Comparison of ENCODE assay signal across 10 cellular contexts in genomic region chr1:30877205-30877912, GRCh38. TPM values are rescaled to one million over a fixed set of nuclear protein-coding genes. Genes with fewer than 3 reads are reported as not detected.
A peak's percentile ranks its signal among the peaks of the same experiment; 100 is the strongest.
DNase-seq lines count a peak whose midpoint lies in the region; ATAC-seq and TF ChIP-seq lines count a peak whose summit lies in the region.
"Had no signal": no experiment of that assay in that cellular context is flagged by ENCODE, and none has a peak within 500 bp of the region (broad histone marks: within the 10 kb centered on the region; RNA-seq: fewer than 3 reads in every experiment).

No MANE protein-coding gene starts in this region.

- DNase-seq in NB4 (ENCODE audit: low read depth) (peak; percentile 37), dermis blood vessel endothelial cell (peak; percentile 56), lower lobe of right lung (peak; percentile 81), upper lobe of left lung (peak in 1 of 2 donors; percentile 88), BE2C (no peak), NCI-H2029 treated with DMSO at 0.1 percent for 48 hours (lab: John Stamatoyannopoulos, UW) (no peak), natural killer cell (no peak)
- DNase-seq: KBM-7 had no signal

- no peaks in the 10 kb centered on the region for H3K36me3 Mint-ChIP-seq in natural killer cell

- H3K4me1 Mint-ChIP-seq in natural killer cell: no peaks in the 10 kb centered on the region

- intact Hi-C loops in lower lobe of right lung (cut with DNase I): no loop called here
- intact Hi-C loops in natural killer cell (cut with micrococcal nuclease): no loop called here

- peak; percentile 74 to 76 for ATAC-seq in lower lobe of right lung
- ATAC-seq in upper lobe of left lung (ENCODE audit: low FRiP score in 2 of 2): peak; percentile 27 to 84
- ATAC-seq in natural killer cell: no peak
- ATAC-seq: HCT116 had no signal

- no peak overlapping the region for H3K27ac Mint-ChIP-seq in natural killer cell
- H3K27ac Mint-ChIP-seq: activated T-helper 1 cell treated with anti-CD3 and anti-CD28 coated beads, Interleukin-12 subunit alpha, Interleukin-12 subunit beta, Interleukin-2, Interleukin-4 antibody, amounts not matched to agents 30 ng/mL and 10 ng/mL and 1 ng/mL, durations not matched to agents 14 hours and 24 hours and 36 hours had no signal

- peaks cover 43 to 52% of the 10 kb centered on the region in 2 donors for H3K27me3 Mint-ChIP-seq in natural killer cell (ENCODE audit: low read depth in 2 of 2)

- TF ChIP-seq POLR2A in NB4 (IDR thresholded peaks at IDR 0.05; ENCODE audit: extremely low read depth, insufficient read length) (no peak), upper lobe of left lung (IDR thresholded peaks at IDR 0.05) (no peak)

- peaks cover 8% of the 10 kb centered on the region for H3K36me3 ChIP-seq in lower lobe of right lung
- peaks cover 0 to 26% (median 15%) of the 10 kb centered on the region in 4 donors for H3K36me3 ChIP-seq in upper lobe of left lung
- no peaks in the 10 kb centered on the region for H3K36me3 ChIP-seq in BE2C

- H3K27ac ChIP-seq in lower lobe of right lung (peak overlapping the region; percentile 46), upper lobe of left lung (peak overlapping the region; percentile 36 to 51 (median 48))

- H3K4me3 ChIP-seq in NB4 (ENCODE audit: low read depth, low read length) (no peak overlapping the region), lower lobe of right lung (no peak overlapping the region), upper lobe of left lung (no peak overlapping the region), BE2C (ENCODE audit: low read depth, low read length) (no peak overlapping the region)

- H3K27me3 ChIP-seq in lower lobe of right lung (ENCODE audit: low read depth) (no peaks in the 10 kb centered on the region), upper lobe of left lung (no peaks in the 10 kb centered on the region), BE2C (no peaks in the 10 kb centered on the region)

- TF ChIP-seq CTCF in NB4 (IDR thresholded peaks at IDR 0.05; ENCODE audit: low read depth, low read length) (no peak), lower lobe of right lung (IDR thresholded peaks at IDR 0.05) (no peak), upper lobe of left lung (IDR thresholded peaks at IDR 0.05) (no peak), BE2C (IDR thresholded peaks at IDR 0.05; ENCODE audit: low read depth, low read length) (no peak), natural killer cell (IDR thresholded peaks at IDR 0.05) (no peak)

- H3K9me3 ChIP-seq in lower lobe of right lung: peaks cover 5% of the 10 kb centered on the region
- peaks cover 0 to 6% (median 0%) of the 10 kb centered on the region in 4 donors for H3K9me3 ChIP-seq in upper lobe of left lung
- H3K9me3 ChIP-seq in BE2C: no peaks in the 10 kb centered on the region

- WGBS in upper lobe of left lung, 2 donors: 24 to 32% methylated on average over 8 to 10 of the region's 10 CpGs

- peak in 1 of 4 donors; percentile 54 for TF ChIP-seq EP300 in upper lobe of left lung (IDR thresholded peaks at IDR 0.05)

- H3K4me1 ChIP-seq in lower lobe of right lung: peaks cover 32% of the 10 kb centered on the region
- peaks cover 16 to 31% (median 28%) of the 10 kb centered on the region in 4 donors for H3K4me1 ChIP-seq in upper lobe of left lung
- H3K4me1 ChIP-seq in BE2C: no peaks in the 10 kb centered on the region

- H3K9me3 Mint-ChIP-seq in natural killer cell: no peaks in the 10 kb centered on the region
- H3K9me3 Mint-ChIP-seq: activated T-helper 1 cell treated with anti-CD3 and anti-CD28 coated beads, Interleukin-12 subunit alpha, Interleukin-12 subunit beta, Interleukin-2, Interleukin-4 antibody, amounts not matched to agents 30 ng/mL and 10 ng/mL and 1 ng/mL, durations not matched to agents 14 hours and 24 hours and 36 hours had no signal

- no peak overlapping the region for H3K4me3 Mint-ChIP-seq in natural killer cell
- H3K4me3 Mint-ChIP-seq: activated T-helper 1 cell treated with anti-CD3 and anti-CD28 coated beads, Interleukin-12 subunit alpha, Interleukin-12 subunit beta, Interleukin-2, Interleukin-4 antibody, amounts not matched to agents 30 ng/mL and 10 ng/mL and 1 ng/mL, durations not matched to agents 14 hours and 24 hours and 36 hours had no signal

RNA-seq across cellular contexts. Expression of gene SDC3, which starts 31.2 kb away (rescaled TPM):
- total RNA-seq in dermis blood vessel endothelial cell: 22.0 and 55.3 TPM in 2 replicates
- 43.5 TPM for total RNA-seq in lower lobe of right lung
- total RNA-seq in upper lobe of left lung: 10 to 100 TPM; 15.8 to 65.8 (median 30.1) TPM
- polyA plus RNA-seq in BE2C (2012; ENCODE audit: insufficient read depth, insufficient read length, low read depth): 2.9 TPM
- total RNA-seq in natural killer cell: under 1 TPM in 2 of 3 donors, not detected in 1; 0.33 to 0.63 TPM

Comparison
In these comparisons a context has a peak if more than half of its experiments do, and no peak if none do; other contexts are left out.
1. DNase-seq: peak in NB4 (single experiment), dermis blood vessel endothelial cell (single experiment) and lower lobe of right lung (single experiment); none in BE2C (single experiment), NCI-H2029 treated with DMSO at 0.1 percent for 48 hours (single experiment) and natural killer cell (single experiment).
2. ATAC-seq: peak in lower lobe of right lung (2 of 2) and upper lobe of left lung (2 of 2); none in natural killer cell (0 of 3).
3. RNA of gene SDC3, which starts 31.2 kb away (total RNA-seq): 43.5 TPM in lower lobe of right lung (single experiment), 15.8 to 65.8 TPM in upper lobe of left lung and 22.0 to 55.3 TPM in dermis blood vessel endothelial cell; 0.33 to 0.63 TPM in natural killer cell; every median in the first group is over 10 times any median in the second.